In genomic region chr14:75069021-75069810, GRCh38 we compare ENCODE assay signal across 8 cellular contexts. TPM values are rescaled to one million over a fixed set of nuclear protein-coding genes. Genes with fewer than 3 reads are reported as not detected.
DNase-seq lines count a peak whose midpoint lies in the region; ATAC-seq, FAIRE-seq and TF ChIP-seq lines count a peak whose summit lies in the region.

Gene ZC2HC1C (plus strand): TSS chr14:75069641. CDS start chr14:75070574, 933 bp downstream.

- no peak within 1 kb of the TSS for H3K27ac Mint-ChIP-seq in activated CD4-positive, alpha-beta memory T cell treated with anti-CD3 and anti-CD28 coated beads, Interleukin-2, amount 10 ng/mL, durations not matched to agents 7 days and 5 days

- H3K4me2 ChIP-seq in A549, result peak within 1 kb of the TSS; percentile 92

- peak; percentile 84 to 91 for DNase-seq in A549 (ENCODE audit: low read depth in 1 of 2, low spot score in 1 of 2)
- peak; percentile 74 to 96 for DNase-seq in NCI-H526 (lab: John Stamatoyannopoulos, UW)
- peak; percentile 73 for DNase-seq in activated CD4-positive, alpha-beta memory T cell treated with anti-CD3 and anti-CD28 coated beads, Interleukin-2, amount 10 ng/mL, durations not matched to agents 7 days and 5 days
- DNase-seq in effector CD8-positive, alpha-beta T cell (lab: John Stamatoyannopoulos, UW), result peak; percentile 14
- DNase-seq in lower lobe of right lung, result peak; percentile 97
- DNase-seq in stimulated activated CD4-positive, alpha-beta T cell treated with anti-CD3 and anti-CD28 coated beads, TNF-alpha, amount 100 ng/mL, for 1 hour (ENCODE audit: low read depth in 3 of 3, low spot score in 1 of 3), result peak in 2 of 3 donors; percentile 15 to 46

- no peaks in the 10 kb centered on the region for H3K27me3 ChIP-seq in lower lobe of right lung (ENCODE audit: low read depth)

- no peak; the same call in 1 of the 2 replicates for TF ChIP-seq POLR2A in A549 (IDR thresholded peaks at IDR 0.05; ENCODE audit: low read length)

- H3K4me1 ChIP-seq in A549 (peaks cover 19% of the 10 kb centered on the region), lower lobe of right lung (peaks cover 40% of the 10 kb centered on the region)

- ATAC-seq in A549, result peak; percentile 87 to 92
- ATAC-seq in GM18858 (IDR thresholded peaks at IDR 0.05; ENCODE audit: unreplicated experiment), result peak; percentile 52
- peak; percentile 79 for ATAC-seq in HG03280 (IDR thresholded peaks at IDR 0.05; ENCODE audit: unreplicated experiment)
- peak; percentile 96 to 97 for ATAC-seq in lower lobe of right lung

- no peaks in the 10 kb centered on the region for H3K9me3 Mint-ChIP-seq in activated CD4-positive, alpha-beta memory T cell treated with anti-CD3 and anti-CD28 coated beads, Interleukin-2, amount 10 ng/mL, durations not matched to agents 7 days and 5 days

- H3K27ac ChIP-seq in A549 (peak within 1 kb of the TSS; percentile 88 to 95), lower lobe of right lung (peak within 1 kb of the TSS; percentile 86)

- CTCF ChIA-PET in A549 (lab: Yijun Ruan, JAX), result interaction anchor here (1.3 to 11.4 kb wide), 3 partner anchors 17 to 122 kb away, joined by 3 to 85 read pairs (median 4); no protein-coding TSS in a partner anchor
- CTCF ChIA-PET in activated CD4-positive, alpha-beta memory T cell treated with anti-CD3 and anti-CD28 coated beads, Interleukin-2, amount 10 ng/mL, durations not matched to agents 7 days and 5 days (lab: Charles Lee), result interaction anchor here (0.9 to 2.3 kb wide), 7 partner anchors 19 to 230 kb away, joined by 3 to 10 read pairs (median 5); partner anchors contain the start of genes MLH3 and RPS6KL1

- POLR2A ChIA-PET in A549 (lab: Yijun Ruan, JAX), result interaction anchor here (0.6 to 1.1 kb wide), 8 partner anchors 8 to 306 kb away, joined by 3 read pairs; partner anchors contain the start of genes FOS, MLH3 and YLPM1
- POLR2A ChIA-PET in activated CD4-positive, alpha-beta memory T cell treated with anti-CD3 and anti-CD28 coated beads, Interleukin-2, amount 10 ng/mL, durations not matched to agents 7 days and 5 days (lab: Charles Lee), result interaction anchor here (0.7 to 3.6 kb wide), 15 partner anchors 9 to 188 kb away, joined by 3 to 22 read pairs (median 7); partner anchors contain the start of genes EIF2B2, MLH3 and NEK9

- no peaks in the 10 kb centered on the region for H3K36me3 Mint-ChIP-seq in activated CD4-positive, alpha-beta memory T cell treated with anti-CD3 and anti-CD28 coated beads, Interleukin-2, amount 10 ng/mL, durations not matched to agents 7 days and 5 days (ENCODE audit: low read depth)

- H3K9me3 ChIP-seq in A549, result no peaks in the 10 kb centered on the region
- H3K9me3 ChIP-seq in lower lobe of right lung, result no peaks in the 10 kb centered on the region

- peaks cover 18% of the 10 kb centered on the region for H3K4me1 Mint-ChIP-seq in activated CD4-positive, alpha-beta memory T cell treated with anti-CD3 and anti-CD28 coated beads, Interleukin-2, amount 10 ng/mL, durations not matched to agents 7 days and 5 days

- no peak for FAIRE-seq in A549 (lab: Jason Lieb, UNC)

- TF ChIP-seq EP300 in A549 (IDR thresholded peaks at IDR 0.05), result no peak

- H3K4me3 ChIP-seq in A549, result peak within 1 kb of the TSS; percentile 61
- H3K4me3 ChIP-seq in lower lobe of right lung, result peak within 1 kb of the TSS; percentile 59

- H3K27me3 Mint-ChIP-seq in activated CD4-positive, alpha-beta memory T cell treated with anti-CD3 and anti-CD28 coated beads, Interleukin-2, amount 10 ng/mL, durations not matched to agents 7 days and 5 days, result no peaks in the 10 kb centered on the region

- no peak; a peak in 1 of 5 replicates for TF ChIP-seq RAD21 in A549 (conservative IDR thresholded peaks at IDR 0.05 in 1 of 2, IDR thresholded peaks at IDR 0.05 in 1 of 2)

- no peak for TF ChIP-seq CTCF in A549 (IDR thresholded peaks at IDR 0.05)
- TF ChIP-seq CTCF in lower lobe of right lung (IDR thresholded peaks at IDR 0.05), result no peak

- no peaks in the 10 kb centered on the region for H3K36me3 ChIP-seq in lower lobe of right lung

- intact Hi-C loops in lower lobe of right lung (cut with DNase I), result no loop called here

- 2% methylated on average over 52 of the region's 60 CpGs for WGBS in A549 (ENCODE audit: missing lambda C conversion rate)

- peak within 1 kb of the TSS; percentile 22 for H3K4me3 Mint-ChIP-seq in activated CD4-positive, alpha-beta memory T cell treated with anti-CD3 and anti-CD28 coated beads, Interleukin-2, amount 10 ng/mL, durations not matched to agents 7 days and 5 days

TF ChIP-seq in A549, 52 proteins besides CTCF, POLR2A, EP300 and RAD21 (continues in another document):
- TF ChIP-seq, protein P1, sequence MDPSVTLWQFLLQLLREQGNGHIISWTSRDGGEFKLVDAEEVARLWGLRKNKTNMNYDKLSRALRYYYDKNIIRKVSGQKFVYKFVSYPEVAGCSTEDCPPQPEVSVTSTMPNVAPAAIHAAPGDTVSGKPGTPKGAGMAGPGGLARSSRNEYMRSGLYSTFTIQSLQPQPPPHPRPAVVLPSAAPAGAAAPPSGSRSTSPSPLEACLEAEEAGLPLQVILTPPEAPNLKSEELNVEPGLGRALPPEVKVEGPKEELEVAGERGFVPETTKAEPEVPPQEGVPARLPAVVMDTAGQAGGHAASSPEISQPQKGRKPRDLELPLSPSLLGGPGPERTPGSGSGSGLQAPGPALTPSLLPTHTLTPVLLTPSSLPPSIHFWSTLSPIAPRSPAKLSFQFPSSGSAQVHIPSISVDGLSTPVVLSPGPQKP (IDR thresholded peaks at IDR 0.05; ENCODE audit: low read depth, low read length), result no peak
- TF ChIP-seq HOXB13 (CRISPR knock-in tag; IDR thresholded peaks at IDR 0.05; ENCODE audit: low read depth) (0 out of 2 replicates have a peak, but pooled peaks have one; percentile 59), CBX8 (IDR thresholded peaks at IDR 0.05) (no peak), FOXS1 (CRISPR knock-in tag; IDR thresholded peaks at IDR 0.05) (no peak), MAFK (IDR thresholded peaks at IDR 0.05; ENCODE audit: partially characterized antibody) (peak; percentile 81), KDM5A (IDR thresholded peaks at IDR 0.05) (no peak), HDAC2 (IDR thresholded peaks at IDR 0.05) (no peak), HOXB5 (CRISPR knock-in tag; IDR thresholded peaks at IDR 0.05) (peak; percentile 85), BHLHE40 (IDR thresholded peaks at IDR 0.05; ENCODE audit: low read depth, low read length) (no peak), TP53 (CRISPR knock-in tag; IDR thresholded peaks at IDR 0.05) (0 out of 2 replicates have a peak, but pooled peaks have one; percentile 73), EHF (CRISPR knock-in tag; IDR thresholded peaks at IDR 0.05) (0 out of 2 replicates have a peak, but pooled peaks have one; percentile 71), ZSCAN20 (CRISPR knock-in tag; IDR thresholded peaks at IDR 0.05) (no peak), ATOH8 (CRISPR knock-in tag; IDR thresholded peaks at IDR 0.05; ENCODE audit: low read depth) (peak; percentile 77), NFE2L2 (conservative IDR thresholded peaks at IDR 0.05; ENCODE audit: low read length) (0 out of 2 replicates have a peak, but pooled peaks have one; percentile 21), NR3C1 (IDR thresholded peaks at IDR 0.05) (no peak), JUN (IDR thresholded peaks at IDR 0.05) (peak; percentile 88 to 93), EHMT2 (IDR thresholded peaks at IDR 0.05; ENCODE audit: low read depth) (no peak), ZNF302 (CRISPR knock-in tag; IDR thresholded peaks at IDR 0.05) (no peak), RCOR1 (IDR thresholded peaks at IDR 0.05; ENCODE audit: low read depth, low read length) (no peak), HES2 (IDR thresholded peaks at IDR 0.05) (no peak), GATA3 (IDR thresholded peaks at IDR 0.05; ENCODE audit: borderline replicate concordance) (no peak), RARB (CRISPR knock-in tag; IDR thresholded peaks at IDR 0.05) (peak; percentile 31), SMC3 (IDR thresholded peaks at IDR 0.05) (no peak)
- TF ChIP-seq, protein P2, sequence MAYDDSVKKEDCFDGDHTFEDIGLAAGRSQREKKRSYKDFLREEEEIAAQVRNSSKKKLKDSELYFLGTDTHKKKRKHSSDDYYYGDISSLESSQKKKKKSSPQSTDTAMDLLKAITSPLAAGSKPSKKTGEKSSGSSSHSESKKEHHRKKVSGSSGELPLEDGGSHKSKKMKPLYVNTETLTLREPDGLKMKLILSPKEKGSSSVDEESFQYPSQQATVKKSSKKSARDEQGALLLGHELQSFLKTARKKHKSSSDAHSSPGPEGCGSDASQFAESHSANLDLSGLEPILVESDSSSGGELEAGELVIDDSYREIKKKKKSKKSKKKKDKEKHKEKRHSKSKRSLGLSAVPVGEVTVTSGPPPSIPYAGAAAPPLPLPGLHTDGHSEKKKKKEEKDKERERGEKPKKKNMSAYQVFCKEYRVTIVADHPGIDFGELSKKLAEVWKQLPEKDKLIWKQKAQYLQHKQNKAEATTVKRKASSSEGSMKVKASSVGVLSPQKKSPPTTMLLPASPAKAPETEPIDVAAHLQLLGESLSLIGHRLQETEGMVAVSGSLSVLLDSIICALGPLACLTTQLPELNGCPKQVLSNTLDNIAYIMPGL (CRISPR knock-in tag; IDR thresholded peaks at IDR 0.05; ENCODE audit: borderline replicate concordance), result no peak; the same call in 1 of the 2 replicates

RNA-seq across cellular contexts. Expression of gene ZC2HC1C, which starts in this region (rescaled TPM):
- polyA plus RNA-seq in A549 (2011; rRNA removed), result 2.4 and 2.7 TPM in 2 replicates
- polyA plus RNA-seq in A549 (2012; cell fraction: cytosol; rRNA removed), result 0.98 and 1.2 TPM in 2 replicates
- polyA plus RNA-seq in A549 (2012; cell fraction: nucleus; rRNA removed), result 0.38 and 0.59 TPM in 2 replicates
- 2.7 to 3.9 TPM (median 2.8 TPM) in 3 replicates for polyA plus RNA-seq in A549 (2017; fragmentation: RNase III; extraction: RNeasy Plus Mini Kit Qiagen cat#74134 plus additional on column Dnase treatment)
- polyA minus RNA-seq in A549 (2011; rRNA and poly(A)+ RNA removed), result 1.1 and 1.5 TPM in 2 replicates
- total RNA-seq in activated CD4-positive, alpha-beta memory T cell treated with anti-CD3 and anti-CD28 coated beads, Interleukin-2, amount 10 ng/mL, durations not matched to agents 7 days and 5 days, result 1 to 10 TPM; 2.0 to 2.4 TPM
- total RNA-seq in lower lobe of right lung, result 4.7 TPM

Comparison
In these comparisons a context has a peak if more than half of its experiments do, and no peak if none do; other contexts are left out.
1. Peak in every context shown above with its lines: DNase-seq, ATAC-seq, H3K4me3 ChIP-seq and H3K27ac ChIP-seq.
2. DNase-seq: peak in every context shown above with its lines; median percentile 97 in lower lobe of right lung; 88 in A549; 85 in NCI-H526; 73 in activated CD4-positive, alpha-beta memory T cell treated with anti-CD3 and anti-CD28 coated beads, Interleukin-2, amount 10 ng/mL, durations not matched to agents 7 days and 5 days; 30 in stimulated activated CD4-positive, alpha-beta T cell treated with anti-CD3 and anti-CD28 coated beads, TNF-alpha, amount 100 ng/mL, for 1 hour; 14 in effector CD8-positive, alpha-beta T cell.